Comparison of ENCODE assay signal across 8 cellular contexts in genomic region chrX:153793291-153793690, GRCh38. TPM values are rescaled to one million over a fixed set of nuclear protein-coding genes. Genes with fewer than 3 reads are reported as not detected.
DNase-seq lines count a peak whose midpoint lies in the region; ATAC-seq, FAIRE-seq and TF ChIP-seq lines count a peak whose summit lies in the region.

No MANE protein-coding gene starts in this region.

- CTCF ChIA-PET in HepG2 (lab: Yijun Ruan, JAX; ENCODE audit: low intra/inter-chr PET ratio, low total read pairs), result no interaction called here

- H3K27ac ChIP-seq in angular gyrus (ENCODE audit: low read depth, low read length) (peak overlapping the region; percentile 82), HepG2 (ENCODE audit: extremely low read length, insufficient read depth, low read length) (peak overlapping the region; percentile 88), upper lobe of right lung (peak overlapping the region; percentile 93)

- POLR2A ChIA-PET in HepG2 (lab: Yijun Ruan, JAX), result interaction anchor here (1.4 to 1.8 kb wide), 4 partner anchors 27 to 135 kb away, joined by 5 to 12 read pairs (median 6); partner anchors contain the start of genes ARHGAP4 and PLXNB3

- no peak for FAIRE-seq in HepG2 (lab: Jason Lieb, UNC)

- H3K4me1 ChIP-seq in HepG2 (ENCODE audit: insufficient read depth, low read length) (peaks cover 27% of the 10 kb centered on the region), upper lobe of right lung (peaks cover 16% of the 10 kb centered on the region)

- peak overlapping the region; percentile 94 for H3K9ac ChIP-seq in HepG2 (ENCODE audit: insufficient read depth, low read depth, low read length)

- TF ChIP-seq EP300 in HepG2 (IDR thresholded peaks at IDR 0.05; ENCODE audit: low read depth in 2 of 2, low read length in 2 of 2) (no peak), HepG2 (CRISPR knock-in tag; IDR thresholded peaks at IDR 0.05; ENCODE audit: borderline replicate concordance) (no peak)

- in situ Hi-C loops in HepG2 (cut with HindIII; ENCODE audit: extremely low pct_ligation_motif_present, low pct_unique_long_range_greater_than_20kb), result no loop called here

- TF ChIP-seq CTCF in HepG2 (CRISPR knock-in tag; IDR thresholded peaks at IDR 0.05) (no peak), upper lobe of right lung (IDR thresholded peaks at IDR 0.05) (no peak)

- H3K4me3 ChIP-seq in HepG2 (replicated peaks in 1 of 3; ENCODE audit: insufficient read depth in 1 of 3, low read depth in 2 of 3, low read length in 3 of 3) (peak overlapping the region; percentile 66 to 77 (median 75)), upper lobe of right lung (peak overlapping the region; percentile 67)

- no peaks in the 10 kb centered on the region for H3K9me3 ChIP-seq in HepG2 (ENCODE audit: low read length)
- H3K9me3 ChIP-seq in upper lobe of right lung, result no peaks in the 10 kb centered on the region

- H4K20me1 ChIP-seq in HepG2 (ENCODE audit: insufficient read depth, low read length), result no peaks in the 10 kb centered on the region

- H3K36me3 ChIP-seq in HepG2 (replicated peaks in 1 of 2; ENCODE audit: control insufficient read depth in 1 of 2, insufficient read depth in 2 of 2, low read length in 2 of 2) (peaks cover 0 to 3% of the 10 kb centered on the region in 2 experiments; a peak in 1 of 5 replicates), upper lobe of right lung (no peaks in the 10 kb centered on the region)

- no peak for TF ChIP-seq POLR2A in HepG2 (IDR thresholded peaks at IDR 0.05; ENCODE audit: insufficient read depth in 1 of 2, low read depth in 2 of 2, low read length in 2 of 2)

- H3K27me3 ChIP-seq in HepG2 (ENCODE audit: control insufficient read depth in 1 of 2, insufficient read depth in 2 of 2, low read length in 2 of 2), result no peaks in the 10 kb centered on the region; a peak in 1 of 5 replicates
- no peaks in the 10 kb centered on the region for H3K27me3 ChIP-seq in upper lobe of right lung

- peak overlapping the region; percentile 76 for H3K4me2 ChIP-seq in HepG2 (ENCODE audit: low read depth, low read length)

- H2AFZ ChIP-seq in HepG2 (ENCODE audit: low read length), result no peak overlapping the region

- WGBS in HepG2 (ENCODE audit: low lambda C conversion rate), result 5% methylated on average over 2 of the region's 7 CpGs

- no TSS peak for BruUV-seq in HepG2 (replicated peaks; lab: Mats Ljungman, UMichigan)

- peak; percentile 11 for DNase-seq in Right ventricle myocardium inferior (ENCODE audit: missing footprints)
- no peak for DNase-seq in left ventricle myocardium superior
- no peak for DNase-seq in HepG2 (ENCODE audit: low spot score)
- no peak for DNase-seq in upper lobe of right lung
- DNase-seq in stimulated activated CD4-positive, alpha-beta T cell treated with anti-CD3 and anti-CD28 coated beads, Interleukin-4, amount 100 ng/mL, for 24 hours, result no peak

- ATAC-seq in Right ventricle myocardium inferior (no peak), left ventricle myocardium superior (no peak), HepG2 (0 out of 3 replicates have a peak, but pooled peaks have one; percentile 8), upper lobe of right lung (peak; percentile 12), HG03457 (IDR thresholded peaks at IDR 0.05; ENCODE audit: unreplicated experiment) (no peak), GM21619 (IDR thresholded peaks at IDR 0.05; ENCODE audit: unreplicated experiment) (no peak)

- intact Hi-C loops in Right ventricle myocardium inferior (cut with DNase I), result no loop called here
- intact Hi-C loops in left ventricle myocardium superior (cut with micrococcal nuclease), result no loop called here
- intact Hi-C loops in HepG2 (cut with micrococcal nuclease; ENCODE audit: unreplicated experiment), result no loop called here
- intact Hi-C loops in upper lobe of right lung (cut with DNase I), result no loop called here

- peaks cover 22% of the 10 kb centered on the region for H3K79me2 ChIP-seq in HepG2 (ENCODE audit: insufficient read depth, low read length)

- no peak for TF ChIP-seq RAD21 in HepG2 (CRISPR knock-in tag; IDR thresholded peaks at IDR 0.05)

RNA-seq across cellular contexts. Expression of gene IDH3G, which starts 0.9 kb away (rescaled TPM):
- total RNA-seq in Right ventricle myocardium inferior, result 78.7 TPM
- total RNA-seq in left ventricle myocardium superior, result 81.2 TPM
- total RNA-seq in HepG2 (2016; rRNA removed; fragmentation: Illumina TruSeq; extraction: Trizol), result 16.2 and 18.7 TPM in 2 replicates
- 13.0 and 13.1 TPM in 2 replicates for total RNA-seq in HepG2 (2016; cell fraction: cytosol; rRNA removed; fragmentation: Illumina TruSeq; extraction: Trizol; ENCODE audit: low read depth)
- total RNA-seq in HepG2 (2016; cell fraction: insoluble cytoplasmic fraction; rRNA removed; fragmentation: Illumina TruSeq; extraction: Trizol), result 17.8 and 20.1 TPM in 2 replicates
- total RNA-seq in HepG2 (2016; cell fraction: membrane; rRNA removed; fragmentation: Illumina TruSeq; extraction: Trizol), result 8.6 and 11.1 TPM in 2 replicates
- total RNA-seq in HepG2 (2016; cell fraction: nucleus; rRNA removed; fragmentation: Illumina TruSeq; extraction: Trizol), result 12.0 and 15.0 TPM in 2 replicates
- polyA plus RNA-seq in HepG2 (2011; rRNA removed), result 35.5 and 36.0 TPM in 2 replicates
- 26.8 and 43.0 TPM in 2 replicates for polyA plus RNA-seq in HepG2 (2011; cell fraction: cytosol; rRNA removed)
- 101 and 115 TPM in 2 replicates for polyA plus RNA-seq in HepG2 (2011; cell fraction: nucleus; rRNA removed)
- 19.4 and 20.6 TPM in 2 replicates for polyA plus RNA-seq in HepG2 (2012)
- 11.0 and 12.1 TPM in 2 replicates for polyA plus RNA-seq in HepG2 (2016; cell fraction: cytosol; fragmentation: Illumina TruSeq; extraction: Trizol; ENCODE audit: low read depth)
- 24.4 and 28.5 TPM in 2 replicates for polyA plus RNA-seq in HepG2 (2016; cell fraction: insoluble cytoplasmic fraction; fragmentation: Illumina TruSeq; extraction: Trizol; ENCODE audit: low read depth)
- polyA plus RNA-seq in HepG2 (2016; cell fraction: membrane; fragmentation: Illumina TruSeq; extraction: Trizol; ENCODE audit: low read depth), result 10.0 and 10.7 TPM in 2 replicates
- polyA plus RNA-seq in HepG2 (2016; cell fraction: nucleus; fragmentation: Illumina TruSeq; extraction: Trizol; ENCODE audit: insufficient read depth, low read depth), result 28.9 and 29.2 TPM in 2 replicates
- 56.4 and 152 TPM in 2 replicates for polyA minus RNA-seq in HepG2 (2011; rRNA and poly(A)+ RNA removed; ENCODE audit: low replicate concordance)
- 11.8 and 17.8 TPM in 2 replicates for polyA minus RNA-seq in HepG2 (2011; cell fraction: cytosol; rRNA and poly(A)+ RNA removed)
- 16.5 and 18.6 TPM in 2 replicates for polyA minus RNA-seq in HepG2 (2011; cell fraction: nucleus; rRNA and poly(A)+ RNA removed)
- total RNA-seq in upper lobe of right lung, result 42.7 TPM

RNA-seq across cellular contexts. Expression of gene SSR4, which starts 1.2 kb away (rescaled TPM):
- total RNA-seq in Right ventricle myocardium inferior (150 TPM), left ventricle myocardium superior (145 TPM), HepG2 (2016; rRNA removed; fragmentation: Illumina TruSeq; extraction: Trizol) (124 and 214 TPM in 2 replicates), upper lobe of right lung (204 TPM)
- total RNA-seq in HepG2 (2016; cell fraction: cytosol; rRNA removed; fragmentation: Illumina TruSeq; extraction: Trizol; ENCODE audit: low read depth), result 180 and 198 TPM in 2 replicates
- total RNA-seq in HepG2 (2016; cell fraction: insoluble cytoplasmic fraction; rRNA removed; fragmentation: Illumina TruSeq; extraction: Trizol), result 138 and 213 TPM in 2 replicates
- total RNA-seq in HepG2 (2016; cell fraction: membrane; rRNA removed; fragmentation: Illumina TruSeq; extraction: Trizol), result 175 and 187 TPM in 2 replicates
- total RNA-seq in HepG2 (2016; cell fraction: nucleus; rRNA removed; fragmentation: Illumina TruSeq; extraction: Trizol), result 143 and 151 TPM in 2 replicates
- polyA plus RNA-seq in HepG2 (2011; rRNA removed), result 288 and 319 TPM in 2 replicates
- polyA plus RNA-seq in HepG2 (2011; cell fraction: cytosol; rRNA removed), result 276 and 476 TPM in 2 replicates
- polyA plus RNA-seq in HepG2 (2011; cell fraction: nucleus; rRNA removed), result 234 and 252 TPM in 2 replicates
- polyA plus RNA-seq in HepG2 (2012), result 198 and 204 TPM in 2 replicates
- polyA plus RNA-seq in HepG2 (2016; cell fraction: cytosol; fragmentation: Illumina TruSeq; extraction: Trizol; ENCODE audit: low read depth), result 201 and 218 TPM in 2 replicates
- 141 and 145 TPM in 2 replicates for polyA plus RNA-seq in HepG2 (2016; cell fraction: insoluble cytoplasmic fraction; fragmentation: Illumina TruSeq; extraction: Trizol; ENCODE audit: low read depth)
- 192 and 200 TPM in 2 replicates for polyA plus RNA-seq in HepG2 (2016; cell fraction: membrane; fragmentation: Illumina TruSeq; extraction: Trizol; ENCODE audit: low read depth)
- 301 and 315 TPM in 2 replicates for polyA plus RNA-seq in HepG2 (2016; cell fraction: nucleus; fragmentation: Illumina TruSeq; extraction: Trizol; ENCODE audit: insufficient read depth, low read depth)
- 172 and 203 TPM in 2 replicates for polyA minus RNA-seq in HepG2 (2011; rRNA and poly(A)+ RNA removed; ENCODE audit: low replicate concordance)
- 187 and 225 TPM in 2 replicates for polyA minus RNA-seq in HepG2 (2011; cell fraction: cytosol; rRNA and poly(A)+ RNA removed)
- 34.9 TPM in 2 replicates for polyA minus RNA-seq in HepG2 (2011; cell fraction: nucleus; rRNA and poly(A)+ RNA removed)

RNA-seq across cellular contexts. Expression of gene SRPK3, which starts 12.4 kb away (rescaled TPM):
- total RNA-seq in Right ventricle myocardium inferior, result 43.3 TPM
- total RNA-seq in left ventricle myocardium superior, result 43.6 TPM
- total RNA-seq in HepG2 (2016; rRNA removed; fragmentation: Illumina TruSeq; extraction: Trizol), result 0.22 TPM in 1 of 2 replicates, not detected in the other
- not detected in 2 replicates for total RNA-seq in HepG2 (2016; cell fraction: cytosol; rRNA removed; fragmentation: Illumina TruSeq; extraction: Trizol; ENCODE audit: low read depth)
- 0.09 TPM in 1 of 2 replicates, not detected in the other for total RNA-seq in HepG2 (2016; cell fraction: insoluble cytoplasmic fraction; rRNA removed; fragmentation: Illumina TruSeq; extraction: Trizol)
- total RNA-seq in HepG2 (2016; cell fraction: membrane; rRNA removed; fragmentation: Illumina TruSeq; extraction: Trizol), result 0.07 TPM in 1 of 2 replicates, not detected in the other
- not detected in 2 replicates for total RNA-seq in HepG2 (2016; cell fraction: nucleus; rRNA removed; fragmentation: Illumina TruSeq; extraction: Trizol)
- polyA plus RNA-seq in HepG2 (2011; rRNA removed), result 0.10 and 0.30 TPM in 2 replicates
- polyA plus RNA-seq in HepG2 (2011; cell fraction: cytosol; rRNA removed), result 0.03 and 0.13 TPM in 2 replicates
- polyA plus RNA-seq in HepG2 (2011; cell fraction: nucleus; rRNA removed), result 0.93 and 2.1 TPM in 2 replicates
- polyA plus RNA-seq in HepG2 (2012), result 0.07 and 0.15 TPM in 2 replicates
- 0.16 and 0.37 TPM in 2 replicates for polyA plus RNA-seq in HepG2 (2016; cell fraction: cytosol; fragmentation: Illumina TruSeq; extraction: Trizol; ENCODE audit: low read depth)
- not detected in 2 replicates for polyA plus RNA-seq in HepG2 (2016; cell fraction: insoluble cytoplasmic fraction; fragmentation: Illumina TruSeq; extraction: Trizol; ENCODE audit: low read depth)
- polyA plus RNA-seq in HepG2 (2016; cell fraction: membrane; fragmentation: Illumina TruSeq; extraction: Trizol; ENCODE audit: low read depth), result 0.14 TPM in 1 of 2 replicates, not detected in the other
- 0.57 TPM in 1 of 2 replicates, not detected in the other for polyA plus RNA-seq in HepG2 (2016; cell fraction: nucleus; fragmentation: Illumina TruSeq; extraction: Trizol; ENCODE audit: insufficient read depth, low read depth)
- 0.06 TPM in 1 of 2 replicates, not detected in the other for polyA minus RNA-seq in HepG2 (2011; rRNA and poly(A)+ RNA removed; ENCODE audit: low replicate concordance)
- not detected in 2 replicates for polyA minus RNA-seq in HepG2 (2011; cell fraction: cytosol; rRNA and poly(A)+ RNA removed)
- polyA minus RNA-seq in HepG2 (2011; cell fraction: nucleus; rRNA and poly(A)+ RNA removed), result not detected in 2 replicates
- total RNA-seq in upper lobe of right lung, result not detected

RNA-seq across cellular contexts. Expression of gene PLXNB3, which starts 29.2 kb away (rescaled TPM):
- total RNA-seq in Right ventricle myocardium inferior (2.3 TPM), left ventricle myocardium superior (2.4 TPM), HepG2 (2016; rRNA removed; fragmentation: Illumina TruSeq; extraction: Trizol) (1.2 and 3.0 TPM in 2 replicates), upper lobe of right lung (3.3 TPM)
- 0.20 and 0.62 TPM in 2 replicates for total RNA-seq in HepG2 (2016; cell fraction: cytosol; rRNA removed; fragmentation: Illumina TruSeq; extraction: Trizol; ENCODE audit: low read depth)
- 0.51 and 3.2 TPM in 2 replicates for total RNA-seq in HepG2 (2016; cell fraction: insoluble cytoplasmic fraction; rRNA removed; fragmentation: Illumina TruSeq; extraction: Trizol)
- total RNA-seq in HepG2 (2016; cell fraction: membrane; rRNA removed; fragmentation: Illumina TruSeq; extraction: Trizol), result 0.90 and 1.4 TPM in 2 replicates
- total RNA-seq in HepG2 (2016; cell fraction: nucleus; rRNA removed; fragmentation: Illumina TruSeq; extraction: Trizol), result 3.6 and 5.9 TPM in 2 replicates
- polyA plus RNA-seq in HepG2 (2011; rRNA removed), result 6.9 and 8.1 TPM in 2 replicates
- 2.0 and 3.8 TPM in 2 replicates for polyA plus RNA-seq in HepG2 (2011; cell fraction: cytosol; rRNA removed)
- polyA plus RNA-seq in HepG2 (2011; cell fraction: nucleus; rRNA removed), result 40.4 and 58.7 TPM in 2 replicates
- 3.4 and 5.7 TPM in 2 replicates for polyA plus RNA-seq in HepG2 (2012)
- 0.61 and 0.93 TPM in 2 replicates for polyA plus RNA-seq in HepG2 (2016; cell fraction: cytosol; fragmentation: Illumina TruSeq; extraction: Trizol; ENCODE audit: low read depth)
- 1.8 and 2.9 TPM in 2 replicates for polyA plus RNA-seq in HepG2 (2016; cell fraction: insoluble cytoplasmic fraction; fragmentation: Illumina TruSeq; extraction: Trizol; ENCODE audit: low read depth)
- polyA plus RNA-seq in HepG2 (2016; cell fraction: membrane; fragmentation: Illumina TruSeq; extraction: Trizol; ENCODE audit: low read depth), result 2.0 and 2.3 TPM in 2 replicates
- 20.2 and 27.0 TPM in 2 replicates for polyA plus RNA-seq in HepG2 (2016; cell fraction: nucleus; fragmentation: Illumina TruSeq; extraction: Trizol; ENCODE audit: insufficient read depth, low read depth)
- polyA minus RNA-seq in HepG2 (2011; rRNA and poly(A)+ RNA removed; ENCODE audit: low replicate concordance), result 0.68 and 8.0 TPM in 2 replicates
- 5.1 and 5.5 TPM in 2 replicates for polyA minus RNA-seq in HepG2 (2011; cell fraction: cytosol; rRNA and poly(A)+ RNA removed)
- polyA minus RNA-seq in HepG2 (2011; cell fraction: nucleus; rRNA and poly(A)+ RNA removed), result 5.0 and 6.8 TPM in 2 replicates

RNA-seq across cellular contexts. Expression of gene PDZD4, which starts 37.1 kb away (rescaled TPM):
- total RNA-seq in Right ventricle myocardium inferior (2.8 TPM), left ventricle myocardium superior (2.6 TPM), HepG2 (2016; rRNA removed; fragmentation: Illumina TruSeq; extraction: Trizol) (not detected in 2 replicates), upper lobe of right lung (8.3 TPM)
- not detected in 2 replicates for total RNA-seq in HepG2 (2016; cell fraction: cytosol; rRNA removed; fragmentation: Illumina TruSeq; extraction: Trizol; ENCODE audit: low read depth)
- not detected in 2 replicates for total RNA-seq in HepG2 (2016; cell fraction: insoluble cytoplasmic fraction; rRNA removed; fragmentation: Illumina TruSeq; extraction: Trizol)
- total RNA-seq in HepG2 (2016; cell fraction: membrane; rRNA removed; fragmentation: Illumina TruSeq; extraction: Trizol), result not detected in 2 replicates
- not detected in 2 replicates for total RNA-seq in HepG2 (2016; cell fraction: nucleus; rRNA removed; fragmentation: Illumina TruSeq; extraction: Trizol)
- polyA plus RNA-seq in HepG2 (2011; rRNA removed), result 0.03 TPM in 1 of 2 replicates, not detected in the other
- polyA plus RNA-seq in HepG2 (2011; cell fraction: cytosol; rRNA removed), result 0.08 TPM in 1 of 2 replicates, not detected in the other
- 0.21 and 0.28 TPM in 2 replicates for polyA plus RNA-seq in HepG2 (2011; cell fraction: nucleus; rRNA removed)
- 0.04 TPM in 1 of 2 replicates, not detected in the other for polyA plus RNA-seq in HepG2 (2012)
- polyA plus RNA-seq in HepG2 (2016; cell fraction: cytosol; fragmentation: Illumina TruSeq; extraction: Trizol; ENCODE audit: low read depth), result not detected in 2 replicates
- polyA plus RNA-seq in HepG2 (2016; cell fraction: insoluble cytoplasmic fraction; fragmentation: Illumina TruSeq; extraction: Trizol; ENCODE audit: low read depth), result not detected in 2 replicates
- polyA plus RNA-seq in HepG2 (2016; cell fraction: membrane; fragmentation: Illumina TruSeq; extraction: Trizol; ENCODE audit: low read depth), result not detected in 2 replicates
- not detected in 2 replicates for polyA plus RNA-seq in HepG2 (2016; cell fraction: nucleus; fragmentation: Illumina TruSeq; extraction: Trizol; ENCODE audit: insufficient read depth, low read depth)
- polyA minus RNA-seq in HepG2 (2011; rRNA and poly(A)+ RNA removed; ENCODE audit: low replicate concordance), result not detected in 2 replicates
- polyA minus RNA-seq in HepG2 (2011; cell fraction: cytosol; rRNA and poly(A)+ RNA removed), result not detected in 2 replicates
- polyA minus RNA-seq in HepG2 (2011; cell fraction: nucleus; rRNA and poly(A)+ RNA removed), result not detected in 2 replicates

Comparison
In these comparisons a context has a peak if more than half of its experiments do, and no peak if none do; other contexts are left out.
1. ATAC-seq: peak in HepG2 (single experiment) and upper lobe of right lung (single experiment); none in Right ventricle myocardium inferior (single experiment), left ventricle myocardium superior (single experiment), HG03457 (single experiment) and GM21619 (single experiment).
2. RNA of gene SRPK3, which starts 12.4 kb away (total RNA-seq): 43.6 TPM in left ventricle myocardium superior (single experiment) and 43.3 TPM in Right ventricle myocardium inferior (single experiment); 0.07 to 0.22 TPM in HepG2 and not detected in upper lobe of right lung (single experiment); every median in the first group is over 10 times any median in the second.
3. Peak in every context shown above with its lines, with median percentiles within 50 percentile points of each other: H3K27ac ChIP-seq.